In the genomic region with DNA sequence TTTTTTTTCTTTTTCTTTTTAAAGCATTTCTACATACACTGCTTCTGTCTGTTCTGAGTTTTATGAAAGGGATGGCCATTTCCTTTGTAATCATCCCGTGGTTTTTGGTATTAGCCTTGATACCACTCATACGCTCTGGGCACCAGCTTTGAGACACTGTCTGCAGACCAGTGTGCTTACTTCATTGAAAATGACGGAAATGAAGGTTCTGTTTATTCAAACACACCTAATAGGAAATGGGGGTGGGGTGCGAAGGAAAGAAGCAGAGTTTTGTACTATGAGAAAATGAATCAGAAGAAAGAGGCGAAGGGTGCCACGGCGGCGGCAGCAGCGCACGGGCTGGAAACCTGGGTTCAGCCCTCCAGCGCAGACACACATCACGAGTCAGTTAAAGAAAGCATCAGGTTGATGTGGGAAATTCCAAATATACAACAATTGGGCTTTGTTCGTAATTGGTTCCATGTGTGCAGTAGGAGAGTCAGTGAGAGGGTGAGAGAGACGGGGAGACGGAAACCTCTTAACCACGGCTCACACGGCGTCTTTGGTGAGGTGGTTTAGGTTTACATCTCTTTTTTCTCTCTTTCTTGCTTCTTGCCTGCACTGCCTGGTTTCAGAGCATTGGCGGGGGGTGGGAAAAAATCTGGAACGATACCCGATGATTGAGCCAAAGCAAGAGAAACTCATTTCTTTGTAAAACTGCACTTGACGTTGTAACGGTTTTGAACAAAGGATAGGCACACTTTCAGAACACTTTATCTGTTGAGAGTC, we compare ENCODE assay signal across 9 cellular contexts.
DNase-seq lines count a peak whose midpoint lies in the region; ATAC-seq, FAIRE-seq and TF ChIP-seq lines count a peak whose summit lies in the region.
"Had no signal": no experiment of that assay in that cellular context is flagged by ENCODE, and none has a peak within 500 bp of the region (broad histone marks: within the 10 kb centered on the region; RNA-seq: fewer than 3 reads in every experiment).

No MANE protein-coding gene starts in this region.

- H3K79me2 ChIP-seq in GM23338 (replicated peaks; ENCODE audit: insufficient read depth) = no peaks in the 10 kb centered on the region

- H3K9me3 Mint-ChIP-seq in GM23338 (no peaks in the 10 kb centered on the region), activated B cell treated with CpG ODN at 0.5 μM for 24 hours (no peaks in the 10 kb centered on the region), nephron progenitor cell (no peaks in the 10 kb centered on the region)

- H3K4me3 ChIP-seq in AG04450 (ENCODE audit: low read depth, low read length) = peak overlapping the region; percentile 69
- no peak overlapping the region; the same call in 1 of the 2 replicates for H3K4me3 ChIP-seq in GM23338
- H3K4me3 ChIP-seq in bronchial epithelial cell (ENCODE audit: low read depth, low read length) = peak overlapping the region; percentile 1
- peak overlapping the region; percentile 39 to 61 (median 54) for H3K4me3 ChIP-seq in subcutaneous abdominal adipose tissue (ENCODE audit: low read depth in 1 of 5, low read length in 5 of 5)

- peak; percentile 41 for ATAC-seq in GM23338
- peak; percentile 60 for ATAC-seq in activated B cell treated with CpG ODN at 0.5 μM for 24 hours (ENCODE audit: low read depth)

- no peaks in the 10 kb centered on the region for H4K20me1 ChIP-seq in GM23338 (replicated peaks; ENCODE audit: insufficient read depth)

- peak overlapping the region; percentile 47; the same call in 2 of the 3 replicates for H3K4me3 Mint-ChIP-seq in GM23338
- peak overlapping the region; percentile 74 for H3K4me3 Mint-ChIP-seq in activated B cell treated with CpG ODN at 0.5 μM for 24 hours
- peak overlapping the region; percentile 62 for H3K4me3 Mint-ChIP-seq in nephron progenitor cell

- CTCF ChIA-PET in AG04450 (lab: Charles Lee) (interaction anchor here (0.6 kb wide), 1 partner anchor 480 kb away, joined by 4 read pairs; no protein-coding TSS in a partner anchor), activated B cell treated with CpG ODN at 0.5 μM for 24 hours (lab: Charles Lee) (no interaction called here)

- H3F3A ChIP-seq in GM23338 (replicated peaks; ENCODE audit: low read depth) = no peaks in the 10 kb centered on the region

- H3K36me3 ChIP-seq in GM23338 (ENCODE audit: insufficient read depth) (no peaks in the 10 kb centered on the region), bronchial epithelial cell (ENCODE audit: control insufficient read depth, insufficient read depth, low read length) (no peaks in the 10 kb centered on the region), subcutaneous abdominal adipose tissue (ENCODE audit: control insufficient read depth in 5 of 5, insufficient read depth in 5 of 5, low read length in 5 of 5) (no peaks in the 10 kb centered on the region)

- H3K27ac ChIP-seq in AG04450 (ENCODE audit: low read depth, low read length) = peak overlapping the region; percentile 96
- peak overlapping the region; percentile 66 for H3K27ac ChIP-seq in GM23338 (ENCODE audit: low read depth)
- H3K27ac ChIP-seq in subcutaneous abdominal adipose tissue (ENCODE audit: low read depth, low read length) = peak overlapping the region; percentile 13

- peak overlapping the region in 2 of 5 donors; percentile 13 to 39 for H3K9ac ChIP-seq in subcutaneous abdominal adipose tissue (ENCODE audit: low read length in 5 of 5)

- peaks cover 10% of the 10 kb centered on the region for H3K27me3 Mint-ChIP-seq in GM23338 (ENCODE audit: insufficient read depth, low read depth, poor library complexity)
- peaks cover 16% of the 10 kb centered on the region for H3K27me3 Mint-ChIP-seq in activated B cell treated with CpG ODN at 0.5 μM for 24 hours
- H3K27me3 Mint-ChIP-seq in nephron progenitor cell (ENCODE audit: low read depth, poor library complexity) = peaks cover 7% of the 10 kb centered on the region

- POLR2A ChIA-PET in AG04450 (lab: Yijun Ruan, JAX) = interaction anchor here (0.9 to 1.0 kb wide), 3 partner anchors 53 to 86 kb away, joined by 3 to 4 read pairs (median 3); no protein-coding TSS in a partner anchor
- POLR2A ChIA-PET in activated B cell treated with CpG ODN at 0.5 μM for 24 hours (lab: Charles Lee) = interaction anchor here (1.0 to 1.2 kb wide), 3 partner anchors 13 to 176 kb away, joined by 3 to 4 read pairs (median 3); no protein-coding TSS in a partner anchor

- H3K9me2 ChIP-seq in GM23338 (ENCODE audit: insufficient read depth) = peaks cover 5% of the 10 kb centered on the region; the same call in 1 of the 2 replicates

- H3K4me1 ChIP-seq in GM23338 (ENCODE audit: insufficient read depth) = peaks cover 42% of the 10 kb centered on the region
- peaks cover 4 to 38% (median 28%) of the 10 kb centered on the region in 5 donors for H3K4me1 ChIP-seq in subcutaneous abdominal adipose tissue (ENCODE audit: control insufficient read depth in 5 of 5, insufficient read depth in 5 of 5, low read length in 5 of 5)

- no peak for FAIRE-seq in bronchial epithelial cell (lab: Jason Lieb, UNC)

- peak; percentile 70 for DNase-seq in AG04450 (ENCODE audit: low read depth, low spot score)
- DNase-seq in GM23338 (ENCODE audit: low spot score) = no peak
- DNase-seq in activated B cell treated with CpG ODN at 0.5 μM for 24 hours = no peak
- DNase-seq in bronchial epithelial cell (ENCODE audit: low read depth) = peak; percentile 63
- peak; percentile 23 for DNase-seq in nephron progenitor cell
- DNase-seq in amygdala (lab: John Stamatoyannopoulos, UW) = no peak
- DNase-seq in globus pallidus (ENCODE audit: low spot score) = no peak
- DNase-seq: left cardiac atrium had no signal

- no peaks in the 10 kb centered on the region for H3K27me3 ChIP-seq in AG04450 (ENCODE audit: control insufficient read depth, insufficient read depth, low read length)
- H3K27me3 ChIP-seq in GM23338 (ENCODE audit: insufficient read depth) = no peaks in the 10 kb centered on the region
- peaks cover 2% of the 10 kb centered on the region for H3K27me3 ChIP-seq in bronchial epithelial cell (ENCODE audit: control insufficient read depth, insufficient read depth, low read length)
- peaks cover 0 to 22% (median 9%) of the 10 kb centered on the region in 5 donors for H3K27me3 ChIP-seq in subcutaneous abdominal adipose tissue (ENCODE audit: control insufficient read depth in 5 of 5, insufficient read depth in 4 of 5, low read length in 5 of 5)

- intact Hi-C loops in activated B cell treated with CpG ODN at 0.5 μM for 24 hours (cut with micrococcal nuclease) = loop anchor here (2.0 kb wide), 1 partner anchor 13 kb away; no protein-coding TSS in a partner anchor

- H3K27ac Mint-ChIP-seq in GM23338 = peak overlapping the region; percentile 95
- H3K27ac Mint-ChIP-seq in activated B cell treated with CpG ODN at 0.5 μM for 24 hours = peak overlapping the region; percentile 54
- H3K27ac Mint-ChIP-seq in nephron progenitor cell = peak overlapping the region; percentile 99

- no peak for TF ChIP-seq CTCF in AG04450 (IDR thresholded peaks at IDR 0.05; ENCODE audit: low read depth, low read length)
- no peak for TF ChIP-seq CTCF in GM23338 (conservative IDR thresholded peaks at IDR 0.05; ENCODE audit: low read depth in 2 of 2)
- TF ChIP-seq CTCF in activated B cell treated with CpG ODN at 0.5 μM for 24 hours (IDR thresholded peaks at IDR 0.05) = no peak
- TF ChIP-seq CTCF in bronchial epithelial cell (IDR thresholded peaks at IDR 0.05; ENCODE audit: insufficient read depth, low read length, severe bottlenecking) = no peak
- TF ChIP-seq CTCF in nephron progenitor cell (IDR thresholded peaks at IDR 0.05) = no peak

- peak overlapping the region; percentile 80 for H2AFZ ChIP-seq in GM23338

- H3K4me1 Mint-ChIP-seq in GM23338 = peaks cover 38% of the 10 kb centered on the region
- H3K4me1 Mint-ChIP-seq in activated B cell treated with CpG ODN at 0.5 μM for 24 hours = peaks cover 32% of the 10 kb centered on the region
- peaks cover 94% of the 10 kb centered on the region for H3K4me1 Mint-ChIP-seq in nephron progenitor cell

- peak overlapping the region; percentile 30 for H3K4me2 ChIP-seq in GM23338

- no peaks in the 10 kb centered on the region for H3K36me3 Mint-ChIP-seq in GM23338 (ENCODE audit: low read depth)
- H3K36me3 Mint-ChIP-seq in activated B cell treated with CpG ODN at 0.5 μM for 24 hours (ENCODE audit: low read depth) = no peaks in the 10 kb centered on the region
- H3K36me3 Mint-ChIP-seq in nephron progenitor cell (ENCODE audit: low read depth) = no peaks in the 10 kb centered on the region

- H3K9me3 ChIP-seq in AG04450 (ENCODE audit: control insufficient read depth, insufficient read depth, low read length) (no peaks in the 10 kb centered on the region), subcutaneous abdominal adipose tissue (ENCODE audit: control insufficient read depth in 5 of 5, low read length in 5 of 5) (no peaks in the 10 kb centered on the region)

TF ChIP-seq in GM23338, 12 proteins besides CTCF, POLR2A, EP300 and RAD21 (continues in another document):
- no peak for TF ChIP-seq EZH2 (IDR thresholded peaks at IDR 0.05; ENCODE audit: low read depth, unreplicated experiment)
- TF ChIP-seq ZNF331 (CRISPR knock-in tag; IDR thresholded peaks at IDR 0.05; ENCODE audit: low read depth) = no peak
- TF ChIP-seq NANOG (IDR thresholded peaks at IDR 0.05; ENCODE audit: borderline replicate concordance) = no peak
- no peak for TF ChIP-seq JUNB (IDR thresholded peaks at IDR 0.05; ENCODE audit: unreplicated experiment)
- no peak for TF ChIP-seq EZH2phosphoT487 (IDR thresholded peaks at IDR 0.05; ENCODE audit: unreplicated experiment)
- TF ChIP-seq POLR2AphosphoS5 (IDR thresholded peaks at IDR 0.05; ENCODE audit: low read depth) = no peak
- no peak for TF ChIP-seq CREB1 (CRISPR knock-in tag; IDR thresholded peaks at IDR 0.05; ENCODE audit: low read depth)

Comparison
In these comparisons a context has a peak if more than half of its experiments do, and no peak if none do; other contexts are left out.
1. DNase-seq: peak in AG04450 (single experiment), bronchial epithelial cell (single experiment) and nephron progenitor cell (single experiment); none in GM23338 (single experiment), activated B cell treated with CpG ODN at 0.5 μM for 24 hours (single experiment), amygdala (0 of 56) and globus pallidus (single experiment).
2. H3K27ac ChIP-seq: peak in every context shown above with its lines; median percentile 96 in AG04450; 66 in GM23338; 13 in subcutaneous abdominal adipose tissue.
3. Peak in every context shown above with its lines, with median percentiles within 50 percentile points of each other: H3K27ac Mint-ChIP-seq and H3K4me3 Mint-ChIP-seq.